ENCODE assay signal across 8 cellular contexts in genomic region chr7:34928052-34928451, GRCh38.
DNase-seq lines count a peak whose midpoint lies in the region; ATAC-seq and TF ChIP-seq lines count a peak whose summit lies in the region.

No MANE protein-coding gene starts in this region.

- ATAC-seq in GM21423 (IDR thresholded peaks at IDR 0.05; ENCODE audit: unreplicated experiment) (peak; percentile 77), HG03457 (IDR thresholded peaks at IDR 0.05; ENCODE audit: unreplicated experiment) (no peak)

- no peaks in the 10 kb centered on the region for H3K4me1 ChIP-seq in parathyroid adenoma

- no peak overlapping the region for H2AFZ ChIP-seq in parathyroid adenoma

- in situ Hi-C loops in G401 (cut with HindIII; ENCODE audit: low sequenced_read_pairs): no loop called here

- no peaks in the 10 kb centered on the region for H3K36me3 ChIP-seq in parathyroid adenoma (ENCODE audit: control insufficient read depth, insufficient read depth, low read length)

- no peak overlapping the region for H3K9ac ChIP-seq in parathyroid adenoma

- H3K27me3 ChIP-seq in parathyroid adenoma (ENCODE audit: control insufficient read depth, insufficient read depth, low read length): no peaks in the 10 kb centered on the region

- TF ChIP-seq CTCF in parathyroid adenoma (IDR thresholded peaks at IDR 0.05): peak; percentile 42

- H3K79me2 ChIP-seq in parathyroid adenoma: no peaks in the 10 kb centered on the region

- no peaks in the 10 kb centered on the region for H3K9me3 ChIP-seq in parathyroid adenoma (ENCODE audit: control insufficient read depth, low read length)

- TF ChIP-seq POLR2A in erythroblast (IDR thresholded peaks at IDR 0.05; ENCODE audit: low read length): no peak

- H3K27ac ChIP-seq in parathyroid adenoma: no peak overlapping the region

- peak; percentile 28 for DNase-seq in G401 (ENCODE audit: low spot score)
- DNase-seq in HuH-7 (ENCODE audit: low spot score): peak; percentile 50
- DNase-seq in activated CD4-positive, alpha-beta T cell treated with anti-CD3 and anti-CD28 coated beads for 4 hours: peak; percentile 22 to 30
- peak; percentile 52 to 69 for DNase-seq in erythroblast (lab: John Stamatoyannopoulos, UW)
- no peak for DNase-seq in GM19240 (ENCODE audit: insufficient read length, low spot score)

- no peak overlapping the region for H3K4me2 ChIP-seq in parathyroid adenoma (ENCODE audit: low read length)

- H3K4me3 ChIP-seq in parathyroid adenoma (ENCODE audit: low read depth, low read length): no peak overlapping the region
